Comparison of ENCODE assay signal across 21 cellular contexts in the genomic region with DNA sequence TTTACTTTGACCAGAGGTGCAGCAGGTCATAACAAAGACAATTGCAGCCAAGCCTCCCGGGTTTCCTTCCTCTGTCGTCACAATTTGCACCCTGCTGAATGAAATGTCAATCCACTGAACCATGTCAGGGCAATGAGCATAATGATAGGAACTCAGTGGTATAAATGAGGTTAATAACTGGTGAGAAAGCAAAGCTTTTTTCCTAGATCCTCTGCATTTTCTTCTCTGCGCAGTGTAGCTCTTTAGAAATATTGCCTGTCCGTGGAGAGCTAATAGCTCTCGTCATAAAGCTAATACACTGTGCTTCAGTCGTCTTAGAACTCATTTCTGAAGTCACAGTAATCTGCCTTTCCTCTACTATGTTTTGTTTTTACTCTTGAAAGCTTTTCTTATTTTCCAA.
"Had no signal": no experiment of that assay in that cellular context is flagged by ENCODE, and none has a peak within 500 bp of the region (broad histone marks: within the 10 kb centered on the region; RNA-seq: fewer than 3 reads in every experiment).

No MANE protein-coding gene starts in this region.

- H3K4me3 Mint-ChIP-seq: naive thymus-derived CD4-positive, alpha-beta T cell; nephron progenitor cell; stimulated activated memory B cell treated with anti-CD40 and anti-IgM and Interleukin-4, amounts not matched to agents 10 μg/mL and 1 μg/mL and 100 μg/mL, for 72 hours; stimulated activated naive CD8-positive, alpha-beta T cell treated with anti-CD3 and anti-CD28 coated beads, Interleukin-15, Interleukin-2, amounts not matched to agents 100 ng/mL and 50 ng/mL, for 24 hours had no signal

- H3K9me3 ChIP-seq: colonic mucosa, pancreas, tibial artery, upper lobe of left lung, uterus had no signal

- H3K4me1 Mint-ChIP-seq: naive thymus-derived CD4-positive, alpha-beta T cell; stimulated activated memory B cell treated with anti-CD40 and anti-IgM and Interleukin-4, amounts not matched to agents 10 μg/mL and 1 μg/mL and 100 μg/mL, for 72 hours had no signal

- H3K4me1 ChIP-seq: colonic mucosa, esophagus squamous epithelium, gastroesophageal sphincter, pancreas, spleen, tibial artery, upper lobe of left lung, uterus had no signal

- H3K27me3 Mint-ChIP-seq: naive thymus-derived CD4-positive, alpha-beta T cell; progenitor cell of endocrine pancreas; stimulated activated memory B cell treated with anti-CD40 and anti-IgM and Interleukin-4, amounts not matched to agents 10 μg/mL and 1 μg/mL and 100 μg/mL, for 72 hours; stimulated activated naive CD8-positive, alpha-beta T cell treated with anti-CD3 and anti-CD28 coated beads, Interleukin-15, Interleukin-2, amounts not matched to agents 100 ng/mL and 50 ng/mL, for 24 hours had no signal

- ATAC-seq: gastroesophageal sphincter; naive thymus-derived CD4-positive, alpha-beta T cell; pancreas; sciatic nerve; stimulated activated memory B cell treated with anti-CD40 and anti-IgM and Interleukin-4, amounts not matched to agents 10 μg/mL and 1 μg/mL and 100 μg/mL, for 72 hours had no signal

- H3K4me3 ChIP-seq: colonic mucosa, esophagus squamous epithelium, gastroesophageal sphincter, pancreas, spleen, tibial artery, upper lobe of left lung, uterus had no signal

- DNase-seq: colonic mucosa; dermis blood vessel endothelial cell; esophagus squamous epithelium; foreskin fibroblast; kidney; naive thymus-derived CD4-positive, alpha-beta T cell; nephron progenitor cell; occipital lobe; pancreas; spleen; stimulated activated CD4-positive, alpha-beta T cell treated with anti-CD3 and anti-CD28 coated beads, Interleukin-15, amount 100 ng/mL, for 24 hours; stimulated activated CD4-positive, alpha-beta T cell treated with anti-CD3 and anti-CD28 coated beads, Interleukin-1b, Interleukin-23, amount 100 ng/mL, for 48 hours; stimulated activated CD4-positive, alpha-beta T cell treated with anti-CD3 and anti-CD28 coated beads, Interleukin-4, amount 100 ng/mL, for 24 hours; tibial artery; upper lobe of left lung; uterus had no signal

- H3K27ac ChIP-seq: colonic mucosa, esophagus squamous epithelium, gastroesophageal sphincter, pancreas, spleen, tibial artery, upper lobe of left lung, uterus had no signal

- H3K27ac Mint-ChIP-seq: naive thymus-derived CD4-positive, alpha-beta T cell; nephron progenitor cell; progenitor cell of endocrine pancreas; stimulated activated memory B cell treated with anti-CD40 and anti-IgM and Interleukin-4, amounts not matched to agents 10 μg/mL and 1 μg/mL and 100 μg/mL, for 72 hours; stimulated activated naive CD8-positive, alpha-beta T cell treated with anti-CD3 and anti-CD28 coated beads, Interleukin-15, Interleukin-2, amounts not matched to agents 100 ng/mL and 50 ng/mL, for 24 hours had no signal

- H3K36me3 Mint-ChIP-seq: stimulated activated memory B cell treated with anti-CD40 and anti-IgM and Interleukin-4, amounts not matched to agents 10 μg/mL and 1 μg/mL and 100 μg/mL, for 72 hours had no signal

- H3K27me3 ChIP-seq: colonic mucosa, esophagus squamous epithelium, gastroesophageal sphincter, pancreas, spleen, tibial artery, upper lobe of left lung, uterus had no signal

- H3K36me3 ChIP-seq: colonic mucosa, esophagus squamous epithelium, gastroesophageal sphincter, pancreas, spleen, tibial artery, upper lobe of left lung, uterus had no signal
